In genomic region chr19:33688657-33688992, GRCh38 we compare ENCODE assay signal across 31 cellular contexts.
"Had no signal": no experiment of that assay in that cellular context is flagged by ENCODE, and none has a peak within 500 bp of the region (broad histone marks: within the 10 kb centered on the region; RNA-seq: fewer than 3 reads in every experiment).

No MANE protein-coding gene starts in this region.

- H3K36me3 Mint-ChIP-seq: activated CD4-positive, alpha-beta memory T cell treated with anti-CD3 and anti-CD28 coated beads for 36 hours; activated naive CD8-positive, alpha-beta T cell treated with anti-CD3 and anti-CD28 coated beads, Interleukin-2, amount 10 ng/mL, durations not matched to agents 7 days and 5 days; brain; immature natural killer cell; stimulated activated effector memory CD8-positive, alpha-beta T cell treated with anti-CD3 and anti-CD28 coated beads, Interleukin-12 subunit alpha, Interleukin-12 subunit beta, amount 100 ng/mL, for 72 hours had no signal

- H3K9me3 Mint-ChIP-seq: activated CD4-positive, alpha-beta memory T cell treated with anti-CD3 and anti-CD28 coated beads for 36 hours; activated CD4-positive, alpha-beta T cell treated with anti-CD3 and anti-CD28 coated beads, Interleukin-2, amount 10 ng/mL, durations not matched to agents 24 days and 14 days; activated naive CD4-positive, alpha-beta T cell treated with anti-CD3 and anti-CD28 coated beads for 36 hours; activated naive CD8-positive, alpha-beta T cell treated with anti-CD3 and anti-CD28 coated beads, Interleukin-2, amount 10 ng/mL, durations not matched to agents 7 days and 5 days; activated T-helper 1 cell treated with anti-CD3 and anti-CD28 coated beads, Interleukin-12 subunit alpha, Interleukin-12 subunit beta, Interleukin-2, Interleukin-4 antibody, amounts not matched to agents 30 ng/mL and 10 ng/mL and 1 ng/mL, durations not matched to agents 14 hours and 24 hours and 36 hours; brain; immature natural killer cell; nephron; stimulated activated effector memory CD8-positive, alpha-beta T cell treated with anti-CD3 and anti-CD28 coated beads, Interleukin-12 subunit alpha, Interleukin-12 subunit beta, amount 100 ng/mL, for 72 hours; stimulated activated naive CD8-positive, alpha-beta T cell treated with anti-CD3 and anti-CD28 coated beads, Interleukin-15, Interleukin-2, amounts not matched to agents 100 ng/mL and 50 ng/mL, for 24 hours; T-helper 1 cell treated with Interleukin-12 subunit alpha and Interleukin-12 subunit beta and Interleukin-4 antibody, amounts not matched to agents 30 μg/mL and 1 μg/mL, for 36 hours had no signal

- H3K27ac ChIP-seq: ascending aorta, cardiac muscle cell, gastroesophageal sphincter, heart left ventricle, lower lobe of right lung, neutrophil, pancreas, psoas muscle had no signal

- H3K4me3 ChIP-seq: ascending aorta, cardiac muscle cell, gastroesophageal sphincter, heart left ventricle, lower lobe of right lung, mucosa of descending colon, pancreas, psoas muscle had no signal

- DNase-seq: activated CD4-positive, alpha-beta memory T cell treated with anti-CD3 and anti-CD28 coated beads for 36 hours; activated CD4-positive, alpha-beta T cell treated with anti-CD3 and anti-CD28 coated beads, Interleukin-2, amount 10 ng/mL, durations not matched to agents 24 days and 14 days; activated CD4-positive, CD25-positive, alpha-beta regulatory T cell treated with anti-CD3 and anti-CD28 coated beads, Interleukin-2, amount 50 U/mL, for 72 hours; activated CD8-positive, alpha-beta memory T cell treated with anti-CD3 and anti-CD28 coated beads, Interleukin-2, amount 50 U/mL, for 4 hours; activated naive CD4-positive, alpha-beta T cell treated with anti-CD3 and anti-CD28 coated beads for 36 hours; activated naive CD8-positive, alpha-beta T cell treated with anti-CD3 and anti-CD28 coated beads, Interleukin-2, amount 10 ng/mL, durations not matched to agents 7 days and 5 days; activated T-cell treated with anti-CD3 and anti-CD28 coated beads, Interleukin-2, amount 50 U/mL, for 1 hour; cortex of kidney; hypothalamus; immature natural killer cell; kidney glomerular epithelial cell; lower lobe of right lung; mesendoderm; mucosa of descending colon; psoas muscle; stimulated activated CD4-positive, alpha-beta T cell treated with anti-CD3 and anti-CD28 coated beads, Interleukin-4, amount 100 ng/mL, for 1 hour; SW 1271; T1000 had no signal

- H3K4me1 Mint-ChIP-seq: activated CD4-positive, alpha-beta T cell treated with anti-CD3 and anti-CD28 coated beads, Interleukin-2, amount 10 ng/mL, durations not matched to agents 24 days and 14 days; activated naive CD8-positive, alpha-beta T cell treated with anti-CD3 and anti-CD28 coated beads, Interleukin-2, amount 10 ng/mL, durations not matched to agents 7 days and 5 days; immature natural killer cell; stimulated activated effector memory CD8-positive, alpha-beta T cell treated with anti-CD3 and anti-CD28 coated beads, Interleukin-12 subunit alpha, Interleukin-12 subunit beta, amount 100 ng/mL, for 72 hours had no signal

- H3K4me1 ChIP-seq: ascending aorta, heart left ventricle, lower lobe of right lung, pancreas, psoas muscle had no signal

- H3K27me3 ChIP-seq: ascending aorta had no signal

- H3K4me3 Mint-ChIP-seq: activated CD4-positive, alpha-beta memory T cell treated with anti-CD3 and anti-CD28 coated beads for 36 hours; activated CD4-positive, alpha-beta T cell treated with anti-CD3 and anti-CD28 coated beads, Interleukin-2, amount 10 ng/mL, durations not matched to agents 24 days and 14 days; activated naive CD4-positive, alpha-beta T cell treated with anti-CD3 and anti-CD28 coated beads for 36 hours; activated naive CD8-positive, alpha-beta T cell treated with anti-CD3 and anti-CD28 coated beads, Interleukin-2, amount 10 ng/mL, durations not matched to agents 7 days and 5 days; activated T-helper 1 cell treated with anti-CD3 and anti-CD28 coated beads, Interleukin-12 subunit alpha, Interleukin-12 subunit beta, Interleukin-2, Interleukin-4 antibody, amounts not matched to agents 30 ng/mL and 10 ng/mL and 1 ng/mL, durations not matched to agents 14 hours and 24 hours and 36 hours; brain; immature natural killer cell; nephron; stimulated activated effector memory CD8-positive, alpha-beta T cell treated with anti-CD3 and anti-CD28 coated beads, Interleukin-12 subunit alpha, Interleukin-12 subunit beta, amount 100 ng/mL, for 72 hours; stimulated activated naive CD8-positive, alpha-beta T cell treated with anti-CD3 and anti-CD28 coated beads, Interleukin-15, Interleukin-2, amounts not matched to agents 100 ng/mL and 50 ng/mL, for 24 hours; T-helper 1 cell treated with Interleukin-12 subunit alpha and Interleukin-12 subunit beta and Interleukin-4 antibody, amounts not matched to agents 30 μg/mL and 1 μg/mL, for 36 hours had no signal

- H3K27ac Mint-ChIP-seq: activated CD4-positive, alpha-beta memory T cell treated with anti-CD3 and anti-CD28 coated beads for 36 hours; activated CD4-positive, alpha-beta T cell treated with anti-CD3 and anti-CD28 coated beads, Interleukin-2, amount 10 ng/mL, durations not matched to agents 24 days and 14 days; activated naive CD4-positive, alpha-beta T cell treated with anti-CD3 and anti-CD28 coated beads for 36 hours; activated naive CD8-positive, alpha-beta T cell treated with anti-CD3 and anti-CD28 coated beads, Interleukin-2, amount 10 ng/mL, durations not matched to agents 7 days and 5 days; activated T-helper 1 cell treated with anti-CD3 and anti-CD28 coated beads, Interleukin-12 subunit alpha, Interleukin-12 subunit beta, Interleukin-2, Interleukin-4 antibody, amounts not matched to agents 30 ng/mL and 10 ng/mL and 1 ng/mL, durations not matched to agents 14 hours and 24 hours and 36 hours; brain; immature natural killer cell; nephron; stimulated activated effector memory CD8-positive, alpha-beta T cell treated with anti-CD3 and anti-CD28 coated beads, Interleukin-12 subunit alpha, Interleukin-12 subunit beta, amount 100 ng/mL, for 72 hours; stimulated activated naive CD8-positive, alpha-beta T cell treated with anti-CD3 and anti-CD28 coated beads, Interleukin-15, Interleukin-2, amounts not matched to agents 100 ng/mL and 50 ng/mL, for 24 hours; T-helper 1 cell treated with Interleukin-12 subunit alpha and Interleukin-12 subunit beta and Interleukin-4 antibody, amounts not matched to agents 30 μg/mL and 1 μg/mL, for 36 hours had no signal

- H3K36me3 ChIP-seq: ascending aorta, cardiac muscle cell, gastroesophageal sphincter, heart left ventricle, lower lobe of right lung, neutrophil, pancreas had no signal

- ATAC-seq: gastroesophageal sphincter; heart left ventricle; left lobe of liver; mucosa of descending colon; pancreas; psoas muscle; stimulated activated effector memory CD8-positive, alpha-beta T cell treated with anti-CD3 and anti-CD28 coated beads, Interleukin-12 subunit alpha, Interleukin-12 subunit beta, amount 100 ng/mL, for 72 hours had no signal

- H3K9me3 ChIP-seq: ascending aorta, gastroesophageal sphincter, heart left ventricle, lower lobe of right lung, mucosa of descending colon, neutrophil, pancreas, psoas muscle had no signal
